Comparison of ENCODE assay signal across 18 cellular contexts in the genomic region with DNA sequence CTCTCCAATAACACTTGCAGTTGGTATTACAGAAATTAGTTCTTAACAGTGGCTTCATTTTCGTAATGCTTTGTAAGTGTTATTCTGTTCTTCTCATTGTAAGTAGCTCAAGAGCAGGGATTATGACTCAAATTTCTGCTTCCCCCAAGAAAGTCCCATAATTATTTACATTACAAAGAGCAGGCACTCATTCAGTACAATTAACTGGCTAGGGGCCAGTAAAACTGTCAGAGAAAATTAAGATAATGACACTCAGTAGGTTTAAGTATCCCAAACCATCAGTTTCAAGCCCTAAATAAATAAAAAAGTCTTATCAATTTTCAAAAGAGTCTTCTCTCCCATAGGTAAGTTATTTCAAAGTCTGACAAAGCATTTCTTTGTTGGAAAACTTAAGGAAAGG.
"Had no signal": no experiment of that assay in that cellular context is flagged by ENCODE, and none has a peak within 500 bp of the region (broad histone marks: within the 10 kb centered on the region; RNA-seq: fewer than 3 reads in every experiment).

No MANE protein-coding gene starts in this region.

- H3K27ac Mint-ChIP-seq: activated CD4-positive, alpha-beta memory T cell treated with anti-CD3 and anti-CD28 coated beads, Interleukin-2, amount 10 ng/mL, durations not matched to agents 7 days and 5 days; activated CD4-positive, alpha-beta T cell treated with anti-CD3 and anti-CD28 coated beads for 36 hours; activated naive CD4-positive, alpha-beta T cell treated with anti-CD3 and anti-CD28 coated beads, Interleukin-2, amount 50 U/mL, for 24 hours; endodermal cell; neural progenitor cell had no signal

- H2AFZ ChIP-seq: neural progenitor cell had no signal

- H3K27ac ChIP-seq: adrenal gland, dorsolateral prefrontal cortex, neural progenitor cell, ovary, stomach, thoracic aorta, upper lobe of right lung had no signal

- H3K4me1 Mint-ChIP-seq: activated CD4-positive, alpha-beta memory T cell treated with anti-CD3 and anti-CD28 coated beads, Interleukin-2, amount 10 ng/mL, durations not matched to agents 7 days and 5 days; activated CD4-positive, alpha-beta T cell treated with anti-CD3 and anti-CD28 coated beads for 36 hours; activated naive CD4-positive, alpha-beta T cell treated with anti-CD3 and anti-CD28 coated beads, Interleukin-2, amount 50 U/mL, for 24 hours had no signal

- ATAC-seq: activated CD4-positive, alpha-beta T cell treated with anti-CD3 and anti-CD28 coated beads for 36 hours; activated T-cell treated with anti-CD3 and anti-CD28 coated beads, Interleukin-2, amount 50 U/mL, for 4 hours; left colon; upper lobe of right lung had no signal

- H3K27me3 ChIP-seq: adrenal gland, neural progenitor cell, ovary, stomach, upper lobe of right lung had no signal

- H3K9me3 Mint-ChIP-seq: activated CD4-positive, alpha-beta memory T cell treated with anti-CD3 and anti-CD28 coated beads, Interleukin-2, amount 10 ng/mL, durations not matched to agents 7 days and 5 days; activated T-cell treated with anti-CD3 and anti-CD28 coated beads, Interleukin-2, amount 50 U/mL, for 4 hours; endodermal cell; neural progenitor cell had no signal

- H3K4me2 ChIP-seq: neural progenitor cell had no signal

- DNase-seq: activated CD4-positive, alpha-beta memory T cell treated with anti-CD3 and anti-CD28 coated beads, Interleukin-2, amount 10 ng/mL, durations not matched to agents 7 days and 5 days; activated CD4-positive, alpha-beta T cell treated with anti-CD3 and anti-CD28 coated beads for 36 hours; activated effector memory CD4-positive, alpha-beta T cell treated with Interleukin-2 at 50 U/mL for 16 hours; activated T-cell treated with anti-CD3 and anti-CD28 coated beads, Interleukin-2, amount 50 U/mL, for 4 hours; adrenal gland; dorsolateral prefrontal cortex; endodermal cell; erythroblast; left colon; ovary; stimulated activated CD4-positive, alpha-beta T cell treated with anti-CD3 and anti-CD28 coated beads, Interleukin-12 subunit alpha, Interleukin-12 subunit beta, amount 100 ng/mL, for 4 hours; stimulated activated CD4-positive, alpha-beta T cell treated with anti-CD3 and anti-CD28 coated beads, Interleukin-2, amount 100 ng/mL, for 24 hours; stomach; upper lobe of right lung had no signal

- H3K4me1 ChIP-seq: adrenal gland, stomach, upper lobe of right lung had no signal

- H3K36me3 Mint-ChIP-seq: activated naive CD4-positive, alpha-beta T cell treated with anti-CD3 and anti-CD28 coated beads, Interleukin-2, amount 50 U/mL, for 24 hours had no signal

- H3K27me3 Mint-ChIP-seq: activated CD4-positive, alpha-beta memory T cell treated with anti-CD3 and anti-CD28 coated beads, Interleukin-2, amount 10 ng/mL, durations not matched to agents 7 days and 5 days; activated CD4-positive, alpha-beta T cell treated with anti-CD3 and anti-CD28 coated beads for 36 hours; activated naive CD4-positive, alpha-beta T cell treated with anti-CD3 and anti-CD28 coated beads, Interleukin-2, amount 50 U/mL, for 24 hours had no signal

- H3K4me3 Mint-ChIP-seq: activated CD4-positive, alpha-beta memory T cell treated with anti-CD3 and anti-CD28 coated beads, Interleukin-2, amount 10 ng/mL, durations not matched to agents 7 days and 5 days; activated CD4-positive, alpha-beta T cell treated with anti-CD3 and anti-CD28 coated beads for 36 hours; activated naive CD4-positive, alpha-beta T cell treated with anti-CD3 and anti-CD28 coated beads, Interleukin-2, amount 50 U/mL, for 24 hours; activated T-cell treated with anti-CD3 and anti-CD28 coated beads, Interleukin-2, amount 50 U/mL, for 4 hours; endodermal cell; neural progenitor cell had no signal

- H3K36me3 ChIP-seq: adrenal gland, neural progenitor cell, ovary, thoracic aorta had no signal

- H3K4me3 ChIP-seq: adrenal gland, dorsolateral prefrontal cortex, lung, neural progenitor cell, ovary, stomach, thoracic aorta, upper lobe of right lung had no signal
